ENCODE assay signal across 8 cellular contexts in genomic region chr2:45778720-45779171, GRCh38.
DNase-seq lines count a peak whose midpoint lies in the region; ATAC-seq and TF ChIP-seq lines count a peak whose summit lies in the region.

No MANE protein-coding gene starts in this region.

- H3K36me3 ChIP-seq in left ventricle myocardium inferior, result no peaks in the 10 kb centered on the region

- no peak for ATAC-seq in GM18519 (IDR thresholded peaks at IDR 0.05; ENCODE audit: low FRiP score, unreplicated experiment)

- no peaks in the 10 kb centered on the region for H3K27me3 ChIP-seq in left ventricle myocardium inferior (ENCODE audit: low read depth)

- DNase-seq in Daoy (ENCODE audit: low read depth) (peak; percentile 65), HT-29 (ENCODE audit: low spot score) (peak; percentile 84), SKM-1 treated with dmso at 0.1 percent for 144 hours (lab: John Stamatoyannopoulos, UW; ENCODE audit: unreplicated experiment) (peak; percentile 44), left ventricle myocardium inferior (peak; percentile 41), smooth muscle cell of the brain vasculature (ENCODE audit: low read depth, low spot score) (peak; percentile 23), retina (no peak)
- DNase-seq in activated naive CD4-positive, alpha-beta T cell treated with anti-CD3 and anti-CD28 coated beads, Interleukin-2, amount 50 U/mL, for 16 hours, result peak; percentile 66

- intact Hi-C loops in left ventricle myocardium inferior (cut with micrococcal nuclease), result loop anchor here (5.0 kb wide), 1 partner anchor 159 kb away; no protein-coding TSS in a partner anchor

- H3K27ac ChIP-seq in left ventricle myocardium inferior (replicated peaks), result no peak overlapping the region

- TF ChIP-seq CTCF in left ventricle myocardium inferior (IDR thresholded peaks at IDR 0.05; ENCODE audit: borderline replicate concordance), result peak; percentile 84

- H3K4me1 ChIP-seq in left ventricle myocardium inferior, result peaks cover 53% of the 10 kb centered on the region

- H3K9me3 ChIP-seq in left ventricle myocardium inferior (replicated peaks), result no peaks in the 10 kb centered on the region

- no peak overlapping the region for H3K4me3 ChIP-seq in left ventricle myocardium inferior
